8 cellular contexts compared by ENCODE assay signal in the genomic region with DNA sequence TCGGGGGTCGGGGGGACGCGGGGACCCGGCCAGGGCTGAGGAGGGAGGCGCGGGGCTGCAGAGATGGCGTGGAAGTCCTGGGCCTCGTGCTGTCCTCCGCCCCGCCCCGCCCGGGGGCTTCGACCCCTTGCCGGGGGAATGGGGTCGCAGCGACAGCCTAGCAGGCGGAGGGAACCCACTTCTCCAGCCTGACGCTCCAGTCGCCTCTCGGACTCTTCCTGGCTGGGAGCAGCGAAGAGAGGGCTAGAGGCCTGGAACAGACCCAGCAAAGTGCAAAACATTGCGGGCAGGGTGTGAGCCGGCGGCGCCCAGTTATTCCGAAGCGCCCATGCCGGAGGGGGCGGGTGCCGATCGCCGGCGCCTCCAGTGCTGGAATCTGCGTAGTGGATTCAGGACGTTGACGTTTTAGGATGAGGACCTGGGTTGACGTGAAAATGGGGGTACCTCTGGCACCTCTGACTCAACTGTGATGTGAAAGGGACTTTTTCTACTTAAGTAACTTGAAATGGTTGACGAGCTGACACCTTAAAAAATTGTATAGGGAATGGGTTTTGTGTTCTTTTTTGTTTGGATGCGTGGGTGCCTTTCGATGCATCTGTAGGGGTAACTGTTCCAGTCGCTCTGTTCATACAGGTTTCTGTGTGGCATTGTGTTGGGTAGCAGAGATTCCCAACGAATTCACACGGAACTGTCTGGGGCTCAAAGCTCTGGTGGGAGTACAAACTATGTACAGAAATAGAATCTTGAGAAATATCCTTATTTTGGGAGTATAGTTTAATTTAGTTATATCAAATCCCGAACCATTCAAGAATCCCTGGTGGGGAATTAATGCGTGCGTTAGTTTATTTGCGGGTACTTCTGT. TPM values are rescaled to one million over a fixed set of nuclear protein-coding genes. Genes with fewer than 3 reads are reported as not detected.
DNase-seq lines count a peak whose midpoint lies in the region; ATAC-seq and TF ChIP-seq lines count a peak whose summit lies in the region.

No MANE protein-coding gene starts in this region.

- H3K9me3 Mint-ChIP-seq in naive B cell = peaks cover 0 to 7% (median 0%) of the 10 kb centered on the region in 7 donors

- no peaks in the 10 kb centered on the region for H3K9me3 ChIP-seq in cardiac muscle cell (ENCODE audit: low read depth)

- H3K27ac ChIP-seq in cardiac muscle cell (no peak overlapping the region), dorsolateral prefrontal cortex (peak overlapping the region in 55 of 59 donors; percentile 4 to 89 (median 77))

- intact Hi-C loops in Right ventricle myocardium inferior (cut with DNase I) (no loop called here), dorsolateral prefrontal cortex (cut with DNase I) (loop anchor here (10.0 kb wide), 2 partner anchors 234 to 356 kb away; partner anchors contain the start of gene NUS1 (in 1 of the 2))

- peaks cover 3 to 13% (median 5%) of the 10 kb centered on the region in 3 donors for H3K4me1 Mint-ChIP-seq in naive B cell

- H3K36me3 ChIP-seq in cardiac muscle cell = no peaks in the 10 kb centered on the region

- DNase-seq in cardiac muscle cell (ENCODE audit: low read depth in 1 of 2, low spot score in 1 of 2) (peak in 1 of 2 donors; percentile 55), Right ventricle myocardium inferior (ENCODE audit: missing footprints) (no peak), dorsolateral prefrontal cortex (peak in 7 of 10 donors; percentile 35 to 68 (median 55)), naive B cell (no peak), cerebellum (ENCODE audit: low spot score) (no peak), middle frontal gyrus (ENCODE audit: extremely low spot score, low spot score) (no peak)

- H3K4me3 Mint-ChIP-seq in naive B cell = peak overlapping the region; percentile 52 to 84 (median 63)

- H3K27me3 Mint-ChIP-seq in naive B cell = peaks cover 58 to 62% (median 61%) of the 10 kb centered on the region in 3 donors

- TF ChIP-seq CTCF in cardiac muscle cell (IDR thresholded peaks at IDR 0.05; ENCODE audit: low read depth, low read length) (no peak), dorsolateral prefrontal cortex (IDR thresholded peaks at IDR 0.05 in 54 of 56, conservative IDR thresholded peaks at IDR 0.05 in 2 of 56; ENCODE audit: low read depth in 1 of 56, partially characterized antibody in 56 of 56) (no peak)

- no peaks in the 10 kb centered on the region for H3K36me3 Mint-ChIP-seq in naive B cell

- H3K4me3 ChIP-seq in cardiac muscle cell (peak overlapping the region; percentile 61), dorsolateral prefrontal cortex (peak overlapping the region; percentile 48 to 85 (median 73))

- ATAC-seq in Right ventricle myocardium inferior = no peak
- no peak for ATAC-seq in naive B cell (ENCODE audit: low read depth in 2 of 2)
- ATAC-seq in GM18907 (IDR thresholded peaks at IDR 0.05; ENCODE audit: unreplicated experiment) = no peak
- no peak for ATAC-seq in HG03108 (IDR thresholded peaks at IDR 0.05; ENCODE audit: unreplicated experiment)

- H3K27ac Mint-ChIP-seq in naive B cell = peak overlapping the region in 1 of 6 donors; percentile 21

- H3K27me3 ChIP-seq in cardiac muscle cell (peaks cover 31% of the 10 kb centered on the region), dorsolateral prefrontal cortex (peaks cover 0 to 34% (median 0%) of the 10 kb centered on the region in 45 donors)

- peaks cover 5% of the 10 kb centered on the region for H3K4me1 ChIP-seq in cardiac muscle cell (ENCODE audit: low read depth)

RNA-seq across cellular contexts. Expression of gene SLC35F1, which starts 1.4 kb away (rescaled TPM):
- total RNA-seq in cardiac muscle cell (23.1 and 25.5 TPM in 2 replicates), Right ventricle myocardium inferior (5.8 TPM), dorsolateral prefrontal cortex (10 to 100 TPM; 28.7 to 78.7 (median 53.0) TPM), cerebellum (49.6 TPM)
- polyA plus RNA-seq in cardiac muscle cell (18.5 and 27.3 TPM in 2 replicates), naive B cell (ENCODE audit: low read depth in 6 of 6) (not detected)

Comparison
In these comparisons a context has a peak if more than half of its experiments do, and no peak if none do; other contexts are left out.
1. DNase-seq: peak in dorsolateral prefrontal cortex (7 of 10); none in Right ventricle myocardium inferior (single experiment), naive B cell (single experiment), cerebellum (single experiment) and middle frontal gyrus (single experiment).